ENCODE assay signal across 7 cellular contexts in the genomic region with DNA sequence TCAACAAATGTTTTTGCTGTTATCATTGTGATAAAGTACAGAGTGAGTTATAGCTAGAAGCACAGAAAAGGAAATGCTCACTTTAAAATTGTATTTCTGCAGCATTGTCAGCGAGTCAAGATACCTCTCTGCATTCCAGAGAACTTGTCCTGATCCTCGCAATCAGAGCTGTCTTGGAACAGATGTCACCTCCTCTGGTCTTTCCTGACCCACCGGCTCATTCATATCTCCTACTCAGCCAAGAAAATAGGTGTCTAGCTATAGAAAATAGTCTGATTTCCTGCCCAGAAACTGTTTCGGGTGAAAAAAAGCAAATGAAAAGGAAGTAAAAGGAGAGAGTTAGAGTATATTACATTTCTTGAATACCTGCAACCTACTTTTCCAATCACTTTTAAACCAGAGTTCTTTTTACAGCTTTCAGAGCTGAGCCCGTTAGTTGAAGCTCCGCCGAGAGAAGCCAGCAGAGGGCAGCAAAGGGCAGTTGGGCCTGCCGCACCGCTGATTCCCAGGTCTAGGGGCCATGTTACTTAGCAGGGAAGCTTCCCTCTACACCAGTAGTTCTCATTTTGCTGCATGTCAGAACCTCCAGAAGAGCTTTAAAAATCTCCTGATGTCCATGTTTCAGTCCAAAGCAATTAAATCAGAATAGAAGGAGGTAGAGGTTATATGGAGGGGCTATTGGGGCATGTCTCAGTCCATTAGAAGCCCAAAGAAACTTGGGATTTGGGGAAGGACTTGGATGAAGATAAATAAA.
DNase-seq lines count a peak whose midpoint lies in the region; ATAC-seq, FAIRE-seq and TF ChIP-seq lines count a peak whose summit lies in the region.

No MANE protein-coding gene starts in this region.

- intact Hi-C loops in HepG2 (cut with micrococcal nuclease; ENCODE audit: unreplicated experiment): loop anchor here (5.0 to 10.0 kb wide), 3 partner anchors 158 to 914 kb away; no protein-coding TSS in a partner anchor

- no peaks in the 10 kb centered on the region for H3K79me2 ChIP-seq in HepG2 (ENCODE audit: insufficient read depth, low read length)

- no peaks in the 10 kb centered on the region for H3K36me3 ChIP-seq in HepG2 (replicated peaks in 1 of 2; ENCODE audit: control insufficient read depth in 1 of 2, insufficient read depth in 2 of 2, low read length in 2 of 2)

- DNase-seq in HK-2 (ENCODE audit: unreplicated experiment) (peak; percentile 42), SK-N-DZ (ENCODE audit: low spot score) (peak; percentile 67), cardiac fibroblast (ENCODE audit: low read depth in 2 of 2) (peak; percentile 59 to 60), HepG2 (ENCODE audit: low spot score) (peak; percentile 29)
- DNase-seq in stimulated activated CD8-positive, alpha-beta memory T cell treated with anti-CD3 and anti-CD28 coated beads, Interleukin-15, amount 100 ng/mL, for 24 hours (ENCODE audit: low read depth): peak; percentile 26

- POLR2A ChIA-PET in HepG2 (lab: Yijun Ruan, JAX): interaction anchor here (0.6 kb wide), 1 partner anchor 225 kb away, joined by 5 read pairs; no protein-coding TSS in a partner anchor

- H2AFZ ChIP-seq in HepG2 (ENCODE audit: low read length): no peak overlapping the region

- TF ChIP-seq POLR2A in HepG2 (IDR thresholded peaks at IDR 0.05; ENCODE audit: insufficient read depth in 1 of 2, low read depth in 2 of 2, low read length in 2 of 2): no peak

- peak; percentile 39; the same call in 1 of the 2 replicates for TF ChIP-seq RAD21 in HepG2 (CRISPR knock-in tag; IDR thresholded peaks at IDR 0.05)

- H3K9me3 ChIP-seq in HepG2 (ENCODE audit: low read length): no peaks in the 10 kb centered on the region

- H3K27ac ChIP-seq in HepG2 (ENCODE audit: extremely low read length, insufficient read depth, low read length): no peak overlapping the region

- no peaks in the 10 kb centered on the region for H4K20me1 ChIP-seq in HepG2 (ENCODE audit: insufficient read depth, low read length)

- H3K9ac ChIP-seq in HepG2 (ENCODE audit: insufficient read depth, low read depth, low read length): no peak overlapping the region

- ATAC-seq in GM21526 (IDR thresholded peaks at IDR 0.05; ENCODE audit: low FRiP score, unreplicated experiment) (peak; percentile 92), HepG2 (peak; percentile 94)

- H3K4me1 ChIP-seq in HepG2 (ENCODE audit: insufficient read depth, low read length): peaks cover 11% of the 10 kb centered on the region

- H3K4me2 ChIP-seq in HepG2 (ENCODE audit: low read depth, low read length): no peak overlapping the region

- in situ Hi-C loops in HepG2 (cut with HindIII; ENCODE audit: extremely low pct_ligation_motif_present, low pct_unique_long_range_greater_than_20kb): loop anchor here (25.0 kb wide), 1 partner anchor 668 kb away; no protein-coding TSS in a partner anchor

- FAIRE-seq in HepG2 (lab: Jason Lieb, UNC): peak; percentile 39

- BruUV-seq in HepG2 (replicated peaks; lab: Mats Ljungman, UMichigan): no TSS peak

- no peaks in the 10 kb centered on the region; a peak in 1 of 5 replicates for H3K27me3 ChIP-seq in HepG2 (ENCODE audit: control insufficient read depth in 1 of 2, insufficient read depth in 2 of 2, low read length in 2 of 2)

- 12% methylated on average over 9 of the region's 9 CpGs for WGBS in HepG2 (ENCODE audit: low lambda C conversion rate)

- CTCF ChIA-PET in HepG2 (lab: Yijun Ruan, JAX; ENCODE audit: low intra/inter-chr PET ratio, low total read pairs): no interaction called here

- TF ChIP-seq EP300 in HepG2 (IDR thresholded peaks at IDR 0.05; ENCODE audit: low read depth in 2 of 2, low read length in 2 of 2): no peak
- TF ChIP-seq EP300 in HepG2 (CRISPR knock-in tag; IDR thresholded peaks at IDR 0.05; ENCODE audit: borderline replicate concordance): no peak

- TF ChIP-seq CTCF in GM12872 (IDR thresholded peaks at IDR 0.05; ENCODE audit: insufficient read depth, low read depth, low read length): peak; percentile 88
- peak; percentile 89 for TF ChIP-seq CTCF in cardiac fibroblast (IDR thresholded peaks at IDR 0.05; ENCODE audit: low read depth, low read length)
- TF ChIP-seq CTCF in HepG2 (CRISPR knock-in tag; IDR thresholded peaks at IDR 0.05): peak; percentile 77

- H3K4me3 ChIP-seq in cardiac fibroblast (replicated peaks in 1 of 2; ENCODE audit: low read depth in 2 of 2, low read length in 2 of 2) (no peak overlapping the region), HepG2 (replicated peaks in 1 of 3; ENCODE audit: insufficient read depth in 1 of 3, low read depth in 2 of 3, low read length in 3 of 3) (no peak overlapping the region)

TF ChIP-seq in HepG2, 621 proteins besides CTCF, POLR2A, EP300 and RAD21 (continues in another document):
- TF ChIP-seq KDM3A (CRISPR knock-in tag; IDR thresholded peaks at IDR 0.05; ENCODE audit: low read depth) (no peak), MAF1 (CRISPR knock-in tag; IDR thresholded peaks at IDR 0.05; ENCODE audit: borderline replicate concordance) (no peak), ZNF615 (CRISPR knock-in tag; IDR thresholded peaks at IDR 0.05; ENCODE audit: borderline replicate concordance) (no peak), KDM6A (CRISPR knock-in tag; IDR thresholded peaks at IDR 0.05; ENCODE audit: low read depth) (no peak), ZNF431 (CRISPR knock-in tag; IDR thresholded peaks at IDR 0.05; ENCODE audit: borderline replicate concordance, low read depth) (no peak), YEATS2 (CRISPR knock-in tag; IDR thresholded peaks at IDR 0.05; ENCODE audit: borderline replicate concordance) (no peak), IRF2 (CRISPR knock-in tag; IDR thresholded peaks at IDR 0.05) (no peak), XRCC5 (optimal IDR thresholded peaks at IDR 0.05; ENCODE audit: low read length) (peak; percentile 71), ZNF121 (CRISPR knock-in tag; IDR thresholded peaks at IDR 0.05) (no peak), ADNP (CRISPR knock-in tag; IDR thresholded peaks at IDR 0.05) (no peak), MTA1 (CRISPR knock-in tag; IDR thresholded peaks at IDR 0.05; ENCODE audit: borderline replicate concordance) (no peak), KDM2A (CRISPR knock-in tag; IDR thresholded peaks at IDR 0.05; ENCODE audit: borderline replicate concordance, low read depth) (no peak), FOXC1 (CRISPR knock-in tag; IDR thresholded peaks at IDR 0.05; ENCODE audit: borderline replicate concordance) (no peak), NFRKB (IDR thresholded peaks at IDR 0.05) (no peak), CENPX (CRISPR knock-in tag; IDR thresholded peaks at IDR 0.05) (no peak)
- TF ChIP-seq, protein P1, sequence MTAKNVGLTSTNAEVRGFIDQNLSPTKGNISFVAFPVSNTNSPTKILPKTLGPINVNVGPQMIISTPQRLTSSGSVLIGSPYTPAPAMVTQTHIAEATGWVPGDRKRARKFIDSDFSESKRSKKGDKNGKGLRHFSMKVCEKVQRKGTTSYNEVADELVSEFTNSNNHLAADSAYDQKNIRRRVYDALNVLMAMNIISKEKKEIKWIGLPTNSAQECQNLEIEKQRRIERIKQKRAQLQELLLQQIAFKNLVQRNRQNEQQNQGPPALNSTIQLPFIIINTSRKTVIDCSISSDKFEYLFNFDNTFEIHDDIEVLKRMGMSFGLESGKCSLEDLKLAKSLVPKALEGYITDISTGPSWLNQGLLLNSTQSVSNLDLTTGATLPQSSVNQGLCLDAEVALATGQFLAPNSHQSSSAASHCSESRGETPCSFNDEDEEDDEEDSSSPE (CRISPR knock-in tag; IDR thresholded peaks at IDR 0.05): no peak
- TF ChIP-seq, protein P2, sequence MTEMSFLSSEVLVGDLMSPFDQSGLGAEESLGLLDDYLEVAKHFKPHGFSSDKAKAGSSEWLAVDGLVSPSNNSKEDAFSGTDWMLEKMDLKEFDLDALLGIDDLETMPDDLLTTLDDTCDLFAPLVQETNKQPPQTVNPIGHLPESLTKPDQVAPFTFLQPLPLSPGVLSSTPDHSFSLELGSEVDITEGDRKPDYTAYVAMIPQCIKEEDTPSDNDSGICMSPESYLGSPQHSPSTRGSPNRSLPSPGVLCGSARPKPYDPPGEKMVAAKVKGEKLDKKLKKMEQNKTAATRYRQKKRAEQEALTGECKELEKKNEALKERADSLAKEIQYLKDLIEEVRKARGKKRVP (CRISPR knock-in tag; IDR thresholded peaks at IDR 0.05): no peak
- TF ChIP-seq, protein P3, sequence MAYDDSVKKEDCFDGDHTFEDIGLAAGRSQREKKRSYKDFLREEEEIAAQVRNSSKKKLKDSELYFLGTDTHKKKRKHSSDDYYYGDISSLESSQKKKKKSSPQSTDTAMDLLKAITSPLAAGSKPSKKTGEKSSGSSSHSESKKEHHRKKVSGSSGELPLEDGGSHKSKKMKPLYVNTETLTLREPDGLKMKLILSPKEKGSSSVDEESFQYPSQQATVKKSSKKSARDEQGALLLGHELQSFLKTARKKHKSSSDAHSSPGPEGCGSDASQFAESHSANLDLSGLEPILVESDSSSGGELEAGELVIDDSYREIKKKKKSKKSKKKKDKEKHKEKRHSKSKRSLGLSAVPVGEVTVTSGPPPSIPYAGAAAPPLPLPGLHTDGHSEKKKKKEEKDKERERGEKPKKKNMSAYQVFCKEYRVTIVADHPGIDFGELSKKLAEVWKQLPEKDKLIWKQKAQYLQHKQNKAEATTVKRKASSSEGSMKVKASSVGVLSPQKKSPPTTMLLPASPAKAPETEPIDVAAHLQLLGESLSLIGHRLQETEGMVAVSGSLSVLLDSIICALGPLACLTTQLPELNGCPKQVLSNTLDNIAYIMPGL (CRISPR knock-in tag; IDR thresholded peaks at IDR 0.05; ENCODE audit: borderline replicate concordance in 1 of 2, low read depth in 1 of 2): 0 out of 4 replicates have a peak, but pooled peaks of 1 of the 2 experiments have one; percentile 43
- TF ChIP-seq, protein P4, sequence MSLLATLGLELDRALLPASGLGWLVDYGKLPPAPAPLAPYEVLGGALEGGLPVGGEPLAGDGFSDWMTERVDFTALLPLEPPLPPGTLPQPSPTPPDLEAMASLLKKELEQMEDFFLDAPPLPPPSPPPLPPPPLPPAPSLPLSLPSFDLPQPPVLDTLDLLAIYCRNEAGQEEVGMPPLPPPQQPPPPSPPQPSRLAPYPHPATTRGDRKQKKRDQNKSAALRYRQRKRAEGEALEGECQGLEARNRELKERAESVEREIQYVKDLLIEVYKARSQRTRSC (CRISPR knock-in tag; IDR thresholded peaks at IDR 0.05; ENCODE audit: low read depth): no peak
